In the genomic region with DNA sequence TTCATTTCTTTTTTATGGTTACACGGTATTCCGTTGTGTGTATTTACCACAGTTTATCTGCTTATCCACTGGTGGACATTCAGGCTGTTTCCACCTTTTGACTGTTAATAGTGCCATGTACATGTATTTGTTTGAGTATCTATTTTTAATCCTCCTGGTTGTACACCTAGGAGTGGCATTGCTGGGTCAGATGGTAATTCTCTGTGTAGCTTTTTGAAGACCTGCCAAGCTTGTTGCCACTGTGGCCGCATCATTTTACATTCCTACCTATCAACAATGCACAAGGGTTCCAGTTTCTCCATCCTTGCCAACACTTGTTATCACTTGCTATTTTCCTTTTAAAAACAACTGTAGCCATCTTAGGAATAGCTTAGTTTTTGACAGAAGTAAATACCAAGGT, we compare ENCODE assay signal across 32 cellular contexts.
"Had no signal": no experiment of that assay in that cellular context is flagged by ENCODE, and none has a peak within 500 bp of the region (broad histone marks: within the 10 kb centered on the region; RNA-seq: fewer than 3 reads in every experiment).

No MANE protein-coding gene starts in this region.

- H3K4me1 Mint-ChIP-seq: activated CD4-positive, alpha-beta T cell treated with anti-CD3 and anti-CD28 coated beads, Interleukin-2, amount 10 ng/mL, durations not matched to agents 24 days and 14 days; activated T-helper 17 cell treated with anti-CD3 and anti-CD28 coated beads, Interleukin-2, amount 50 U/mL, for 72 hours; T-cell had no signal

- H3K4me1 ChIP-seq: adrenal gland, body of pancreas, breast epithelium had no signal

- H3K27ac ChIP-seq: adrenal gland, body of pancreas, breast epithelium, VCaP had no signal

- H3K9me3 Mint-ChIP-seq: activated CD4-positive, alpha-beta T cell treated with anti-CD3 and anti-CD28 coated beads, Interleukin-2, amount 10 ng/mL, durations not matched to agents 24 days and 14 days; activated naive CD8-positive, alpha-beta T cell treated with anti-CD3 and anti-CD28 coated beads, Interleukin-2, amount 10 ng/mL, durations not matched to agents 7 days and 5 days; activated T-helper 17 cell treated with anti-CD3 and anti-CD28 coated beads, Interleukin-2, amount 50 U/mL, for 72 hours; T-cell had no signal

- DNase-seq: activated CD4-positive, alpha-beta T cell treated with anti-CD3 and anti-CD28 coated beads, Interleukin-2, amount 10 ng/mL, durations not matched to agents 24 days and 14 days; activated CD4-positive, alpha-beta T cell treated with anti-CD3 and anti-CD28 coated beads, Interleukin-2, amount 50 U/mL, for 4 hours; activated CD8-positive, alpha-beta memory T cell treated with anti-CD3 and anti-CD28 coated beads, Interleukin-2, amount 50 U/mL, for 4 hours; activated effector memory CD4-positive, alpha-beta T cell treated with anti-CD3 and anti-CD28 coated beads, Interleukin-2, amount 50 U/mL, for 16 hours; activated naive CD4-positive, alpha-beta T cell; activated naive CD4-positive, alpha-beta T cell treated with anti-CD3 and anti-CD28 coated beads, Interleukin-2, amount 50 U/mL, for 16 hours; activated naive CD8-positive, alpha-beta T cell treated with anti-CD3 and anti-CD28 coated beads, Interleukin-2, amount 10 ng/mL, durations not matched to agents 7 days and 5 days; activated T-cell treated with anti-CD3 and anti-CD28 coated beads for 4 hours; activated T-cell treated with anti-CD3 and anti-CD28 coated beads, Interleukin-2, amount 50 U/mL, for 48 hours; adrenal gland; body of pancreas; caudate nucleus; Kasumi-1; KG1; MG63; NCI-H1048; NCI-H1105 treated with DMSO at 0.1 percent for 48 hours; NCI-H1436; NCI-H1694; NCI-H1930; NCI-H2081 treated with DMSO at 0.1 percent for 48 hours; NCI-H226; NCI-H524 treated with DMSO at 0.1 percent for 48 hours; SIG-M5; T-cell; T-helper 2 cell; T-helper 9 cell had no signal

- H3K4me3 Mint-ChIP-seq: activated CD4-positive, alpha-beta T cell treated with anti-CD3 and anti-CD28 coated beads, Interleukin-2, amount 10 ng/mL, durations not matched to agents 24 days and 14 days; activated naive CD8-positive, alpha-beta T cell treated with anti-CD3 and anti-CD28 coated beads, Interleukin-2, amount 10 ng/mL, durations not matched to agents 7 days and 5 days; activated T-helper 17 cell treated with anti-CD3 and anti-CD28 coated beads, Interleukin-2, amount 50 U/mL, for 72 hours; T-cell had no signal

- H3K4me3 ChIP-seq: adrenal gland, body of pancreas, breast epithelium, MG63 had no signal

- ATAC-seq: activated T-helper 17 cell treated with anti-CD3 and anti-CD28 coated beads, Interleukin-2, amount 50 U/mL, for 72 hours; body of pancreas; Panc1; SK-N-SH treated with all-trans-retinoic acid at 6 μM for 48 hours; T-cell had no signal

- H3K27me3 Mint-ChIP-seq: activated CD4-positive, alpha-beta T cell treated with anti-CD3 and anti-CD28 coated beads, Interleukin-2, amount 10 ng/mL, durations not matched to agents 24 days and 14 days; activated naive CD8-positive, alpha-beta T cell treated with anti-CD3 and anti-CD28 coated beads, Interleukin-2, amount 10 ng/mL, durations not matched to agents 7 days and 5 days; activated T-helper 17 cell treated with anti-CD3 and anti-CD28 coated beads, Interleukin-2, amount 50 U/mL, for 72 hours; T-cell had no signal

- H3K9me3 ChIP-seq: adrenal gland, body of pancreas, breast epithelium, MG63 had no signal

- H3K27me3 ChIP-seq: adrenal gland, body of pancreas, breast epithelium, MG63 had no signal

- H3K27ac Mint-ChIP-seq: activated CD4-positive, alpha-beta T cell treated with anti-CD3 and anti-CD28 coated beads, Interleukin-2, amount 10 ng/mL, durations not matched to agents 24 days and 14 days; activated naive CD8-positive, alpha-beta T cell treated with anti-CD3 and anti-CD28 coated beads, Interleukin-2, amount 10 ng/mL, durations not matched to agents 7 days and 5 days; activated T-helper 17 cell treated with anti-CD3 and anti-CD28 coated beads, Interleukin-2, amount 50 U/mL, for 72 hours; T-cell had no signal
